ENCODE assay signal across 13 cellular contexts in the genomic region with DNA sequence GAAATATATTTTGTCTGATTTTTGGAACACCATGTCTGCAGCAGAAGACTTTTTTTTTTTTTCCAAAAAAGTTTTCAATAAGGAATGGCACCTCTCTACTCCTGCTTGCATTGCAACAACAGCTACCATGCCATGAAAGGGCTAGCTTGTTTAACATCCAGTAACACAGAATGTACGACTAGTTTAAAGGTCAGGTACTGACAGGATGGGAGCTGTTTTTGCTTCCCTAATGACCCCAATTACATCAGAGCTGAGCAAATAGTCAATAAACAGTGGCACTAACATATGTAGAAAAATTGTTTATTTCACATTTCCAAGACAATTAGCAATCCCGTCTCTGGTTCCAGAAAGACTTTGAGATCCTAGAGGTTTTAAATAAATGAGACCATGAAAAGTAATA.
DNase-seq lines count a peak whose midpoint lies in the region; ATAC-seq and TF ChIP-seq lines count a peak whose summit lies in the region.
"Had no signal": no experiment of that assay in that cellular context is flagged by ENCODE, and none has a peak within 500 bp of the region (broad histone marks: within the 10 kb centered on the region; RNA-seq: fewer than 3 reads in every experiment).

No MANE protein-coding gene starts in this region.

- ATAC-seq in left lobe of liver (peak; percentile 82), HG03159 (IDR thresholded peaks at IDR 0.05; ENCODE audit: unreplicated experiment) (no peak)

- 48% methylated on average over 2 of the region's 2 CpGs for WGBS in prostate gland

- H3K4me1 Mint-ChIP-seq in HFFc6 (ENCODE audit: low read depth), result peaks cover 57% of the 10 kb centered on the region
- H3K4me1 Mint-ChIP-seq: CD4-positive, CD25-positive, alpha-beta regulatory T cell had no signal

- no peak overlapping the region for H3K4me3 ChIP-seq in prostate gland
- H3K4me3 ChIP-seq: BLaER1 treated with 17β-estradiol and CSF1 and Interleukin-3, amounts not matched to agents 10 nM and 100 nM had no signal

- peaks cover 2% of the 10 kb centered on the region; the same call in 1 of the 2 replicates for H3K27me3 Mint-ChIP-seq in HFFc6 (ENCODE audit: insufficient read depth)
- H3K27me3 Mint-ChIP-seq: CD4-positive, CD25-positive, alpha-beta regulatory T cell had no signal

- TF ChIP-seq CTCF in HFFc6 (IDR thresholded peaks at IDR 0.05) (no peak), prostate gland (IDR thresholded peaks at IDR 0.05) (no peak)

- H3K9me3 Mint-ChIP-seq in HFFc6, result peaks cover 13% of the 10 kb centered on the region

- H3K36me3 ChIP-seq in prostate gland, result no peaks in the 10 kb centered on the region
- H3K36me3 ChIP-seq: BLaER1 treated with 17β-estradiol and CSF1 and Interleukin-3, amounts not matched to agents 10 nM and 100 nM had no signal

- DNase-seq in HFFc6 (no peak), NCI-H146 (lab: John Stamatoyannopoulos, UW) (peak; percentile 6), SK-MEL-5 (ENCODE audit: low read depth, low spot score) (peak; percentile 54), left lobe of liver (ENCODE audit: low spot score) (no peak), prostate gland (ENCODE audit: low spot score) (no peak), SW480 (ENCODE audit: low spot score) (no peak)
- no peak for DNase-seq in activated CD4-positive, CD25-positive, alpha-beta regulatory T cell (lab: John Stamatoyannopoulos, UW)
- DNase-seq: 8988T; AML-193; CD4-positive, CD25-positive, alpha-beta regulatory T cell; DMS53 had no signal

- no peak overlapping the region for H3K27ac ChIP-seq in prostate gland
- H3K27ac ChIP-seq: BLaER1 treated with 17β-estradiol and CSF1 and Interleukin-3, amounts not matched to agents 10 nM and 100 nM had no signal

- peak overlapping the region; percentile 44; the same call in 1 of the 2 replicates for H3K4me3 Mint-ChIP-seq in HFFc6
- H3K4me3 Mint-ChIP-seq: CD4-positive, CD25-positive, alpha-beta regulatory T cell had no signal

- TF ChIP-seq POLR2A in prostate gland (IDR thresholded peaks at IDR 0.05), result no peak

- H3K27ac Mint-ChIP-seq in HFFc6, result no peak overlapping the region

- peaks cover 9% of the 10 kb centered on the region for H3K36me3 Mint-ChIP-seq in HFFc6 (ENCODE audit: low read depth)
- H3K36me3 Mint-ChIP-seq: CD4-positive, CD25-positive, alpha-beta regulatory T cell had no signal

- H3K4me1 ChIP-seq in prostate gland (replicated peaks), result no peaks in the 10 kb centered on the region

- H3K9me3 ChIP-seq in prostate gland, result no peaks in the 10 kb centered on the region
- H3K9me3 ChIP-seq: BLaER1 treated with 17β-estradiol and CSF1 and Interleukin-3, amounts not matched to agents 10 nM and 100 nM had no signal

- no peaks in the 10 kb centered on the region for H3K27me3 ChIP-seq in prostate gland (replicated peaks; ENCODE audit: insufficient read depth)
- H3K27me3 ChIP-seq: BLaER1 treated with 17β-estradiol and CSF1 and Interleukin-3, amounts not matched to agents 10 nM and 100 nM had no signal

- intact Hi-C loops in prostate gland (cut with DNase I), result no loop called here

- in situ Hi-C loops in SK-MEL-5 (cut with HindIII; ENCODE audit: low pct_unique_long_range_greater_than_20kb, low sequenced_read_pairs), result no loop called here

Comparison
In these comparisons a context has a peak if more than half of its experiments do, and no peak if none do; other contexts are left out.
1. DNase-seq: peak in NCI-H146 (single experiment) and SK-MEL-5 (single experiment); none in HFFc6 (single experiment), left lobe of liver (single experiment), activated CD4-positive, CD25-positive, alpha-beta regulatory T cell (0 of 4), prostate gland (single experiment) and SW480 (single experiment).